In the genomic region with DNA sequence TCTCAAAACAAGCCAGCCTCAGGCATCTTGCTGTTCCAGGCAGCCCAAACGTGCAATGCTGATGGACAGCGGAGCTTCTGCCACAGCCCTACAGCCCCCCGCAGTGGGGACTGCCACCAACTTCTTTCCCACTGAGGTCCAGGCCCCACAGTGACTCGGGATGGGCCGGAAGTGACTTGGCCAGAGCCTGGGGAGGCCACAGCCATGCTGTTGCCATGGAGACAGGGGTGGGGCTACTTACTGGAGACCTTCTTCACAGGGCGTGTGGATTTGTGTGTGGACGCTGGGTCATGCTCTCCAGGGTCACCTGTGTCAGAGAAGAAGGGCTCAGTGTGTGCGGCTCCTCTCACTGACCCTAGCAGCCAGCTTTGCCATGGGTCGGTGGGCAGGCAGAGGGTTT, we compare ENCODE assay signal across 13 cellular contexts.
"Had no signal": no experiment of that assay in that cellular context is flagged by ENCODE, and none has a peak within 500 bp of the region (broad histone marks: within the 10 kb centered on the region; RNA-seq: fewer than 3 reads in every experiment).

No MANE protein-coding gene starts in this region.

- H3K4me1 ChIP-seq: body of pancreas, tibial artery had no signal

- H3K9me3 ChIP-seq: body of pancreas, tibial artery had no signal

- H3K27me3 ChIP-seq: body of pancreas, tibial artery had no signal

- H3K27me3 Mint-ChIP-seq: activated CD4-positive, alpha-beta memory T cell treated with anti-CD3 and anti-CD28 coated beads, Interleukin-2, amount 10 ng/mL, durations not matched to agents 7 days and 5 days had no signal

- H3K27ac Mint-ChIP-seq: activated CD4-positive, alpha-beta memory T cell treated with anti-CD3 and anti-CD28 coated beads, Interleukin-2, amount 10 ng/mL, durations not matched to agents 7 days and 5 days; activated T-helper 1 cell treated with anti-CD3 and anti-CD28 coated beads, Interleukin-12 subunit alpha, Interleukin-12 subunit beta, Interleukin-2, Interleukin-4 antibody, amounts not matched to agents 30 ng/mL and 10 ng/mL and 1 ng/mL, durations not matched to agents 14 hours and 24 hours and 36 hours; nephron had no signal

- H3K27ac ChIP-seq: body of pancreas, tibial artery, VCaP had no signal

- H3K4me3 ChIP-seq: body of pancreas, tibial artery had no signal

- H3K4me3 Mint-ChIP-seq: activated CD4-positive, alpha-beta memory T cell treated with anti-CD3 and anti-CD28 coated beads, Interleukin-2, amount 10 ng/mL, durations not matched to agents 7 days and 5 days; activated T-helper 1 cell treated with anti-CD3 and anti-CD28 coated beads, Interleukin-12 subunit alpha, Interleukin-12 subunit beta, Interleukin-2, Interleukin-4 antibody, amounts not matched to agents 30 ng/mL and 10 ng/mL and 1 ng/mL, durations not matched to agents 14 hours and 24 hours and 36 hours; nephron had no signal

- DNase-seq: activated CD4-positive, alpha-beta memory T cell treated with anti-CD3 and anti-CD28 coated beads, Interleukin-2, amount 10 ng/mL, durations not matched to agents 7 days and 5 days; activated CD8-positive, alpha-beta memory T cell treated with anti-CD3 and anti-CD28 coated beads, Interleukin-2, amount 50 U/mL, for 4 hours; activated naive CD4-positive, alpha-beta T cell treated with anti-CD3 and anti-CD28 coated beads, Interleukin-2, amount 50 U/mL, for 16 hours; body of pancreas; central memory CD4-positive, alpha-beta T cell; cortex of kidney; effector memory CD4-positive, alpha-beta T cell; hypothalamus; T-helper 9 cell had no signal

- H3K9me3 Mint-ChIP-seq: activated CD4-positive, alpha-beta memory T cell treated with anti-CD3 and anti-CD28 coated beads, Interleukin-2, amount 10 ng/mL, durations not matched to agents 7 days and 5 days; activated T-helper 1 cell treated with anti-CD3 and anti-CD28 coated beads, Interleukin-12 subunit alpha, Interleukin-12 subunit beta, Interleukin-2, Interleukin-4 antibody, amounts not matched to agents 30 ng/mL and 10 ng/mL and 1 ng/mL, durations not matched to agents 14 hours and 24 hours and 36 hours; nephron had no signal

- ATAC-seq: body of pancreas had no signal
